In the genomic region with DNA sequence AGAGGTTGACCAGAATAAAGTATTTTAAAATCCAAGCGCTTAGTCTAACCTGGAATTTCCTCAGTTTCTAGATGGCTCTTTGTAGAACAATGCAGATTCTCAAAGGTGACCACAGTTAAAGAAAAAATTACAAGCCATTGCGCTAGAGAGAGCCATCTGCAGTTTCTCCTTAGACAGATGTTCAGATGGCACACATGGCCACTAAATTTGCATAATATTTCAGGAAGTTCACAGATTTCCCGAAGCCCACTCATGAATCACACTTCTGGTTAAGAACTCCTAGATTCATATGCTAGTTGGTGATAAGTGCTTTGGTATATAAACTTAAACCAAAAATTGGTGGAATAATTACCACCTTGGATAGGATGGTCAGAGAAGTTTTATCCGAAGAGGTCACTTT, we compare ENCODE assay signal across 8 cellular contexts. TPM values are rescaled to one million over a fixed set of nuclear protein-coding genes. Genes with fewer than 3 reads are reported as not detected.
DNase-seq lines count a peak whose midpoint lies in the region; ATAC-seq and TF ChIP-seq lines count a peak whose summit lies in the region.

No MANE protein-coding gene starts in this region.

- H3K4me1 ChIP-seq in HUES64 (ENCODE audit: insufficient read depth, low read length) (peaks cover 20% of the 10 kb centered on the region; the same call in 1 of the 2 replicates), lower lobe of right lung (peaks cover 33% of the 10 kb centered on the region), urinary bladder (ENCODE audit: insufficient read depth) (no peaks in the 10 kb centered on the region)

- intact Hi-C loops in lower lobe of right lung (cut with DNase I) = no loop called here

- H3K27ac ChIP-seq in HUES64 (ENCODE audit: low read depth, low read length) (peak overlapping the region; percentile 69), brain microvascular endothelial cell (no peak overlapping the region), lower lobe of right lung (peak overlapping the region; percentile 91), urinary bladder (ENCODE audit: low read depth) (no peak overlapping the region)

- DNase-seq in DMS 273 (lab: John Stamatoyannopoulos, UW; ENCODE audit: unreplicated experiment) = peak; percentile 34
- DNase-seq in DMS 273 treated with DMSO at 0.1 percent for 48 hours (lab: John Stamatoyannopoulos, UW) = no peak
- no peak for DNase-seq in brain microvascular endothelial cell
- DNase-seq in lower lobe of right lung = no peak
- no peak for DNase-seq in NCI-H1048 (lab: John Stamatoyannopoulos, UW)

- H3K36me3 ChIP-seq in HUES64 (ENCODE audit: insufficient read depth, low read length) = no peaks in the 10 kb centered on the region
- no peaks in the 10 kb centered on the region for H3K36me3 ChIP-seq in brain microvascular endothelial cell (replicated peaks)
- no peaks in the 10 kb centered on the region for H3K36me3 ChIP-seq in lower lobe of right lung
- H3K36me3 ChIP-seq in urinary bladder (ENCODE audit: insufficient read depth) = no peaks in the 10 kb centered on the region

- in situ Hi-C loops in brain microvascular endothelial cell (cut with HindIII; ENCODE audit: low pct_ligation_motif_present, low sequenced_read_pairs) = no loop called here

- TF ChIP-seq CTCF in brain microvascular endothelial cell (IDR thresholded peaks at IDR 0.05; ENCODE audit: low read depth, low read length, missing control alignments) (no peak), lower lobe of right lung (IDR thresholded peaks at IDR 0.05) (no peak)

- H3K27me3 ChIP-seq in HUES64 (ENCODE audit: insufficient read depth, low read length) = no peaks in the 10 kb centered on the region
- H3K27me3 ChIP-seq in brain microvascular endothelial cell (replicated peaks) = no peaks in the 10 kb centered on the region
- no peaks in the 10 kb centered on the region for H3K27me3 ChIP-seq in lower lobe of right lung (ENCODE audit: low read depth)

- WGBS in HUES64 = 68% methylated on average over 4 of the region's 4 CpGs
- WGBS in urinary bladder = 34% methylated on average over 4 of the region's 4 CpGs

- H3K9me3 ChIP-seq in HUES64 (ENCODE audit: insufficient read depth, low read depth, low read length) (no peaks in the 10 kb centered on the region), lower lobe of right lung (no peaks in the 10 kb centered on the region)

- H3K4me3 ChIP-seq in HUES64 (ENCODE audit: low read length) = peak overlapping the region; percentile 86
- H3K4me3 ChIP-seq in brain microvascular endothelial cell (ENCODE audit: low read depth, low read length) = peak overlapping the region; percentile 83
- peak overlapping the region; percentile 88 for H3K4me3 ChIP-seq in lower lobe of right lung
- H3K4me3 ChIP-seq in urinary bladder (ENCODE audit: low read depth, low read length) = peak overlapping the region; percentile 55

- ATAC-seq in lower lobe of right lung (peak; percentile 11 to 52), GM18858 (IDR thresholded peaks at IDR 0.05; ENCODE audit: unreplicated experiment) (no peak)

- H3K9ac ChIP-seq in HUES64 (ENCODE audit: low read depth, low read length) = peak overlapping the region; percentile 89

RNA-seq across cellular contexts. Expression of gene AKAP3, which starts 0.8 kb away (rescaled TPM):
- 1.2 TPM for polyA plus RNA-seq in HUES64 (2013, experiment 1 of 2)
- polyA plus RNA-seq in HUES64 (2013, experiment 2 of 2) = 1.2 TPM
- total RNA-seq in lower lobe of right lung (3.2 TPM), urinary bladder (0.63 TPM)
- polyA plus RNA-seq in urinary bladder = 1.3 TPM

RNA-seq across cellular contexts. Expression of gene NDUFA9, which starts 0.8 kb away (rescaled TPM):
- 58.9 TPM for polyA plus RNA-seq in HUES64 (2013, experiment 1 of 2)
- 45.5 TPM for polyA plus RNA-seq in HUES64 (2013, experiment 2 of 2)
- total RNA-seq in lower lobe of right lung = 68.5 TPM
- total RNA-seq in urinary bladder = 66.1 TPM
- 61.2 TPM for polyA plus RNA-seq in urinary bladder

Comparison
In these comparisons a context has a peak if more than half of its experiments do, and no peak if none do; other contexts are left out.
1. H3K27ac ChIP-seq: peak in HUES64 (single experiment) and lower lobe of right lung (single experiment); none in brain microvascular endothelial cell (single experiment) and urinary bladder (single experiment).
2. Peak in every context shown above with its lines, with median percentiles within 50 percentile points of each other: H3K4me3 ChIP-seq.